8 cellular contexts compared by ENCODE assay signal in the genomic region with DNA sequence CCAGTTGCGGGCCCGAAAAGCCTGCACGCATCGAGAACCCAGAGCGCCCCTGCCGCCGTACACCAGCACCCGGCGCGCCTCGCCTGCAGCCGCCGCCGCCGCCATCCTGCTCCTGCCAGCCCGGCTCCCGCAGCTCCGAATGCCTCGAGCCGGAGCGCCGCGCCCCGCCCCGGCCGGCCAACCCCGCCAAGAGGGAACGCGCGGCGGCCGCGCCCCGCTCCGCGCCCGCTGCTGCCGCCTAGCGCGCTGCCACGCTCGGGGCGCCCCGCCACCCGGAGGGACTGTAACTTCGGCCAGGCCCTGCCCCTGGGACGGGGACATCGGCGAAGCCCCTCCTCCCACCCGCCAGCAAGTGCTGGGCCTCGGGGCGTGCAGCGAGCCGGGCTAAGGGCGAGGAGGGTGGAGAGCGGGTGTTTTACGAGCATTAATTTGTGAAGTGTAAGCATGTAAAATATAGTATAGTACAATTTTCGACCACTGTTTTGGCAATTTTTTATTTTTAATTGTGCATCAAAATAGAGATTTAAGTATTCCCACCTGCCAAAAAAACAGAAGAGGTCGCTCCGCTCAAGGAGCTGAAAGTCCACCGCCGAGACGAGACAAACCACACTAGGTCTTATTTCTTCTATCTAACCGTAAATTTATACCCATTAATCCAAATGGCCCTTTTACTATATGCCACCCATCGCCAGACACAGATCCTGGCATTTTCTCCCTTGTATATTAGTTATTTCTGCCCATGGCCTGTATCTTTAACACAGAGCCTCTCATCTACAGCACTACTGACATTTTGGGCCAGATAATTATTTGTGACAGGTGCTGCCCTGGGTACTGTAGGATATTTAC. TPM values are rescaled to one million over a fixed set of nuclear protein-coding genes. Genes with fewer than 3 reads are reported as not detected.
A peak's percentile ranks its signal among the peaks of the same experiment; 100 is the strongest.
DNase-seq lines count a peak whose midpoint lies in the region; ATAC-seq and TF ChIP-seq lines count a peak whose summit lies in the region.

Gene QDPR, minus strand, starts transcription at position 141 of the 846 bp plus-strand sequence. Its CDS starts 36 bp downstream, at position 105.

- peak; percentile 97 for ATAC-seq in GM18909 (IDR thresholded peaks at IDR 0.05; ENCODE audit: poor library complexity, unreplicated experiment)
- peak; percentile 97 for ATAC-seq in HG03139 (IDR thresholded peaks at IDR 0.05; ENCODE audit: unreplicated experiment)

- 0 out of 2 replicates have a peak, but pooled peaks cover 3% of the 10 kb centered on the region for H3K4me1 ChIP-seq in BE2C
- peaks cover 14% of the 10 kb centered on the region for H3K4me1 ChIP-seq in endocrine pancreas (ENCODE audit: control insufficient read depth, insufficient read depth, low read length)

- peak within 1 kb of the TSS; percentile 88 for H3K9ac ChIP-seq in endocrine pancreas (ENCODE audit: control insufficient read depth, insufficient read depth, low read length)

- no peaks in the 10 kb centered on the region for H3K9me3 ChIP-seq in BE2C
- no peaks in the 10 kb centered on the region for H3K9me3 ChIP-seq in endocrine pancreas (ENCODE audit: control insufficient read depth, low read length)

- H3K4me3 ChIP-seq in BE2C (ENCODE audit: low read depth, low read length) (peak within 1 kb of the TSS; percentile 95), endocrine pancreas (ENCODE audit: control insufficient read depth, insufficient read depth, low read length) (peak within 1 kb of the TSS; percentile 92)

- H3K27me3 ChIP-seq in BE2C (no peaks in the 10 kb centered on the region), endocrine pancreas (ENCODE audit: control insufficient read depth, insufficient read depth, low read length) (no peaks in the 10 kb centered on the region)

- peak; percentile 34 for TF ChIP-seq CTCF in BE2C (IDR thresholded peaks at IDR 0.05; ENCODE audit: low read depth, low read length)

- H3K36me3 ChIP-seq in BE2C (peaks cover 29% of the 10 kb centered on the region), endocrine pancreas (ENCODE audit: control insufficient read depth, insufficient read depth, low read length) (no peaks in the 10 kb centered on the region)

- DNase-seq in BE2C (peak; percentile 95), NCI-H748 treated with DMSO at 0.1 percent for 48 hours (lab: John Stamatoyannopoulos, UW) (peak; percentile 11), mesenteric fat pad (ENCODE audit: low spot score) (peak; percentile 92)
- DNase-seq in activated CD8-positive, alpha-beta memory T cell treated with anti-CD3 and anti-CD28 coated beads for 48 hours (ENCODE audit: low read depth in 2 of 3, low spot score in 2 of 3) = peak; percentile 44 to 73 (median 54)
- DNase-seq in stimulated activated CD8-positive, alpha-beta memory T cell treated with anti-CD3 and anti-CD28 coated beads, Interleukin-15, amount 100 ng/mL, for 24 hours (ENCODE audit: low read depth) = peak; percentile 52

RNA-seq across cellular contexts. Expression of gene QDPR, which starts in this region (rescaled TPM):
- polyA plus RNA-seq in BE2C (2012; ENCODE audit: insufficient read depth, insufficient read length, low read depth) = 203 TPM
- 51.9 TPM for total RNA-seq in mesenteric fat pad

Comparison
In these comparisons a context has a peak if more than half of its experiments do, and no peak if none do; other contexts are left out.
1. Peak in every context shown above with its lines: DNase-seq, ATAC-seq and H3K4me3 ChIP-seq.
2. DNase-seq: peak in every context shown above with its lines; median percentile 95 in BE2C; 92 in mesenteric fat pad; 54 in activated CD8-positive, alpha-beta memory T cell treated with anti-CD3 and anti-CD28 coated beads for 48 hours; 52 in stimulated activated CD8-positive, alpha-beta memory T cell treated with anti-CD3 and anti-CD28 coated beads, Interleukin-15, amount 100 ng/mL, for 24 hours; 11 in NCI-H748 treated with DMSO at 0.1 percent for 48 hours.